ENCODE assay signal across 8 cellular contexts in genomic region chr3:136862953-136863352, GRCh38. TPM values are rescaled to one million over a fixed set of nuclear protein-coding genes. Genes with fewer than 3 reads are reported as not detected.
DNase-seq lines count a peak whose midpoint lies in the region; ATAC-seq, FAIRE-seq and TF ChIP-seq lines count a peak whose summit lies in the region.

No MANE protein-coding gene starts in this region.

- H3K36me3 ChIP-seq in SK-N-MC (ENCODE audit: insufficient read depth, low read length) (peaks cover 7% of the 10 kb centered on the region), gastroesophageal sphincter (no peaks in the 10 kb centered on the region), small intestine (ENCODE audit: control insufficient read depth in 2 of 2, insufficient read depth in 2 of 2, low read length in 2 of 2) (no peaks in the 10 kb centered on the region)

- no peak for FAIRE-seq in small intestine (lab: Jason Lieb, UNC)

- TF ChIP-seq POLR2A in gastroesophageal sphincter (IDR thresholded peaks at IDR 0.05) = no peak

- H3K4me1 ChIP-seq in gastroesophageal sphincter = peaks cover 0 to 38% (median 0%) of the 10 kb centered on the region in 3 donors
- H3K4me1 ChIP-seq in small intestine (ENCODE audit: control insufficient read depth in 2 of 2, insufficient read depth in 1 of 2, low read depth in 1 of 2, low read length in 1 of 2) = peaks cover 0 to 5% of the 10 kb centered on the region in 2 donors

- no peak for TF ChIP-seq EP300 in gastroesophageal sphincter (IDR thresholded peaks at IDR 0.05)

- H3K27me3 ChIP-seq in gastroesophageal sphincter (no peaks in the 10 kb centered on the region), small intestine (ENCODE audit: control insufficient read depth in 2 of 2, insufficient read depth in 2 of 2, low read length in 2 of 2) (no peaks in the 10 kb centered on the region)

- DNase-seq in NCI-H2029 treated with DMSO at 0.1 percent for 48 hours (lab: John Stamatoyannopoulos, UW) = peak; percentile 56
- no peak for DNase-seq in NCI-H2029 (lab: John Stamatoyannopoulos, UW)
- no peak for DNase-seq in SK-N-MC (ENCODE audit: low read depth, low spot score)
- no peak for DNase-seq in small intestine
- no peak for DNase-seq in GM19238 (ENCODE audit: insufficient read length, low spot score)

- WGBS in gastroesophageal sphincter (ENCODE audit: low coverage in 1 of 2), 2 donors = 1 to 2% methylated on average over 12 of the region's 12 CpGs
- WGBS in small intestine, 3 donors = 1% methylated on average over 12 of the region's 12 CpGs

- ATAC-seq in gastroesophageal sphincter (no peak), GM19351 (IDR thresholded peaks at IDR 0.05; ENCODE audit: unreplicated experiment) (no peak), GM21367 (IDR thresholded peaks at IDR 0.05; ENCODE audit: unreplicated experiment) (no peak)

- TF ChIP-seq CTCF in gastroesophageal sphincter (IDR thresholded peaks at IDR 0.05) = no peak

- H3K27ac ChIP-seq in SK-N-MC (no peak overlapping the region), gastroesophageal sphincter (peak overlapping the region in 3 of 4 donors; percentile 95 to 98 (median 96)), small intestine (ENCODE audit: low read depth in 1 of 2, low read length in 1 of 2) (peak overlapping the region; percentile 76 to 93)

- peak overlapping the region; percentile 88 for H3K9ac ChIP-seq in SK-N-MC (ENCODE audit: insufficient read length)

- H3K9me3 ChIP-seq in SK-N-MC (ENCODE audit: low read depth, low read length) (no peaks in the 10 kb centered on the region), gastroesophageal sphincter (no peaks in the 10 kb centered on the region), small intestine (ENCODE audit: control insufficient read depth, low read depth) (no peaks in the 10 kb centered on the region)

- H3K4me3 ChIP-seq in SK-N-MC (peak overlapping the region; percentile 98), gastroesophageal sphincter (peak overlapping the region; percentile 89 to 93), small intestine (ENCODE audit: low read depth in 1 of 2, low read length in 2 of 2) (peak overlapping the region; percentile 74 to 81)

RNA-seq across cellular contexts. Expression of gene NCK1, which starts 0.9 kb away (rescaled TPM):
- total RNA-seq in gastroesophageal sphincter = 10 to 100 TPM; 35.4 to 44.6 (median 42.7) TPM
- polyA plus RNA-seq in small intestine = 10 to 100 TPM in 2 of 3 donors, 1 to 10 TPM in 1; 8.9 to 17.7 (median 12.7) TPM

RNA-seq across cellular contexts. Expression of gene SLC35G2, which starts 44.0 kb away (rescaled TPM):
- total RNA-seq in gastroesophageal sphincter = 1 to 10 TPM; 3.3 to 6.1 (median 5.4) TPM
- polyA plus RNA-seq in small intestine = 1 to 10 TPM in 1 of 3 donors, not detected in 2; 5.1 TPM
